ENCODE assay signal across 10 cellular contexts in the genomic region with DNA sequence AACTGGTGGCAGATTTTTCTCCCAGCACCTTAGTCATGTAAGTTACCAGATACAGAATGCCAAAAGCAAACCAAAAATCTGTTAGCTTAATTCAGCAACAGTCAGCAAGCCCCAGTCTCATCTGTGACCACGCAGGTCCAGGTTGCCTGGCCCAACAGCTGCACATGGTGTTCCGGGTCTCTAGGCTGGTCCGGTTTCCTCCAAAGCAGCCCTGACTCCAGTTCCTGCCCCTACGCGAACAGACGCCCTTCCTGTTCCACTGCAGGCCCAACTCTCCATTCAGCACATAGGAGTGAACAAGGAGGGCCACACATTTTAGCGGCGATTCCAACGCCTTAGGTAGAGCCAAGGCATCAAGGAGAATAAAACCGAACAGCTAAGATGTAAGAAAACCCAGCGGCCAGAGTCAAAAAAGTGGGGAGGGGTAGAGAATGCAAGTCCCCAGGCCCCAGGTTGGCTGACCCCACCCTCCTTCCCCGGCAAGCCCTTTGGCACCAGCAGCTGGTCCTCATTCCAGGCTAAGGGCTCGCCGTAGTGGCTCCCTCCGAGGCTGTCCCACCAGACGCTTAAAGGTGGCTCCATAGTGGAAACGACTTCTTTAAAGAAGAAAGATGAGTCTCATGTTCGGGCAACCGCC. TPM values are rescaled to one million over a fixed set of nuclear protein-coding genes. Genes with fewer than 3 reads are reported as not detected.
DNase-seq lines count a peak whose midpoint lies in the region; ATAC-seq, FAIRE-seq and TF ChIP-seq lines count a peak whose summit lies in the region.
"Had no signal": no experiment of that assay in that cellular context is flagged by ENCODE, and none has a peak within 500 bp of the region (broad histone marks: within the 10 kb centered on the region; RNA-seq: fewer than 3 reads in every experiment).

No MANE protein-coding gene starts in this region.

- no peaks in the 10 kb centered on the region for H3K27me3 Mint-ChIP-seq in activated CD8-positive, alpha-beta T cell treated with anti-CD3 and anti-CD28 coated beads for 36 hours
- no peaks in the 10 kb centered on the region for H3K27me3 Mint-ChIP-seq in stimulated activated naive CD8-positive, alpha-beta T cell treated with anti-CD3 and anti-CD28 coated beads, Interleukin-15, amount 100 ng/mL, for 72 hours

- intact Hi-C loops in activated CD8-positive, alpha-beta T cell treated with anti-CD3 and anti-CD28 coated beads for 36 hours (cut with micrococcal nuclease) = no loop called here

- H3K36me3 ChIP-seq in iPS-18a (ENCODE audit: control insufficient read depth, low read depth, low read length) = peaks cover 3% of the 10 kb centered on the region

- H3K27me3 ChIP-seq in iPS-18a (ENCODE audit: control insufficient read depth, insufficient read depth, low read length) = peaks cover 11% of the 10 kb centered on the region

- H3K4me1 ChIP-seq in iPS-18a (ENCODE audit: control insufficient read depth, low read depth, low read length) = peaks cover 11% of the 10 kb centered on the region

- POLR2A ChIA-PET in activated CD8-positive, alpha-beta T cell treated with anti-CD3 and anti-CD28 coated beads for 36 hours (lab: Charles Lee) = interaction anchor here (0.6 kb wide), 1 partner anchor 407 kb away, joined by 3 read pairs; no protein-coding TSS in a partner anchor

- no peak for ATAC-seq in activated CD8-positive, alpha-beta T cell treated with anti-CD3 and anti-CD28 coated beads for 36 hours
- ATAC-seq in stimulated activated naive CD8-positive, alpha-beta T cell treated with anti-CD3 and anti-CD28 coated beads, Interleukin-15, amount 100 ng/mL, for 72 hours = no peak
- no peak for ATAC-seq in HG02610 (IDR thresholded peaks at IDR 0.05; ENCODE audit: unreplicated experiment)

- TF ChIP-seq POLR2A in GM12892 (IDR thresholded peaks at IDR 0.05; ENCODE audit: low read depth, low read length) = no peak; the same call in 1 of the 2 replicates

- DNase-seq in NCI-H82 (lab: John Stamatoyannopoulos, UW) (peak; percentile 53), NCI-H82 treated with DMSO at 0.1 percent for 48 hours (lab: John Stamatoyannopoulos, UW; ENCODE audit: unreplicated experiment) (no peak), GM12892 (ENCODE audit: insufficient read length) (no peak), ureter (ENCODE audit: low spot score) (no peak)
- DNase-seq in activated CD8-positive, alpha-beta T cell treated with anti-CD3 and anti-CD28 coated beads for 36 hours = no peak
- DNase-seq in stimulated activated naive CD8-positive, alpha-beta T cell treated with anti-CD3 and anti-CD28 coated beads, Interleukin-15, amount 100 ng/mL, for 72 hours = no peak
- DNase-seq: KG1 had no signal

- no peaks in the 10 kb centered on the region for H3K9me3 Mint-ChIP-seq in activated CD8-positive, alpha-beta T cell treated with anti-CD3 and anti-CD28 coated beads for 36 hours
- H3K9me3 Mint-ChIP-seq in stimulated activated naive CD8-positive, alpha-beta T cell treated with anti-CD3 and anti-CD28 coated beads, Interleukin-15, amount 100 ng/mL, for 72 hours = no peaks in the 10 kb centered on the region

- peak overlapping the region; percentile 77 for H3K4me3 ChIP-seq in iPS-18a (ENCODE audit: low read length)

- peak overlapping the region; percentile 78 for H3K4me3 Mint-ChIP-seq in activated CD8-positive, alpha-beta T cell treated with anti-CD3 and anti-CD28 coated beads for 36 hours
- peak overlapping the region; percentile 87 to 95 for H3K4me3 Mint-ChIP-seq in stimulated activated naive CD8-positive, alpha-beta T cell treated with anti-CD3 and anti-CD28 coated beads, Interleukin-15, amount 100 ng/mL, for 72 hours

- H3K27ac Mint-ChIP-seq in activated CD8-positive, alpha-beta T cell treated with anti-CD3 and anti-CD28 coated beads for 36 hours = no peak overlapping the region
- no peak overlapping the region for H3K27ac Mint-ChIP-seq in stimulated activated naive CD8-positive, alpha-beta T cell treated with anti-CD3 and anti-CD28 coated beads, Interleukin-15, amount 100 ng/mL, for 72 hours

- FAIRE-seq in GM12892 (lab: Jason Lieb, UNC) = no peak
- FAIRE-seq: A204.1 had no signal

- CTCF ChIA-PET in activated CD8-positive, alpha-beta T cell treated with anti-CD3 and anti-CD28 coated beads for 36 hours (lab: Charles Lee) = interaction anchor here (1.2 to 1.5 kb wide), 2 partner anchors 104 to 129 kb away, joined by 3 to 5 read pairs; no protein-coding TSS in a partner anchor

- no peak overlapping the region for H3K27ac ChIP-seq in iPS-18a (ENCODE audit: low read length)

- H3K9me3 ChIP-seq in iPS-18a (ENCODE audit: control insufficient read depth, low read depth, low read length) = no peaks in the 10 kb centered on the region

- no peak for TF ChIP-seq CTCF in activated CD8-positive, alpha-beta T cell treated with anti-CD3 and anti-CD28 coated beads for 36 hours (IDR thresholded peaks at IDR 0.05)

- peaks cover 17% of the 10 kb centered on the region for H3K4me1 Mint-ChIP-seq in activated CD8-positive, alpha-beta T cell treated with anti-CD3 and anti-CD28 coated beads for 36 hours (ENCODE audit: low read depth)
- peaks cover 40% of the 10 kb centered on the region for H3K4me1 Mint-ChIP-seq in stimulated activated naive CD8-positive, alpha-beta T cell treated with anti-CD3 and anti-CD28 coated beads, Interleukin-15, amount 100 ng/mL, for 72 hours

- H3K36me3 Mint-ChIP-seq in activated CD8-positive, alpha-beta T cell treated with anti-CD3 and anti-CD28 coated beads for 36 hours (ENCODE audit: low read depth) = peaks cover 4% of the 10 kb centered on the region

- H3K9ac ChIP-seq in iPS-18a (ENCODE audit: low read length) = peak overlapping the region; percentile 62

RNA-seq across cellular contexts. Expression of a gene that starts 1.5 kb away (rescaled TPM):
- 100 to 1,000 TPM; 103 to 104 TPM for total RNA-seq in activated CD8-positive, alpha-beta T cell treated with anti-CD3 and anti-CD28 coated beads for 36 hours
- 83.1 TPM for polyA plus RNA-seq in GM12892 (2012; ENCODE audit: missing spikeins)
- 166 TPM for total RNA-seq in ureter

RNA-seq across cellular contexts. Expression of a gene that starts 51.6 kb away (rescaled TPM):
- under 1 TPM; 0.16 to 0.22 TPM for total RNA-seq in activated CD8-positive, alpha-beta T cell treated with anti-CD3 and anti-CD28 coated beads for 36 hours
- 0.08 TPM for polyA plus RNA-seq in GM12892 (2012; ENCODE audit: missing spikeins)
- 16.0 TPM for total RNA-seq in ureter

Comparison
In these comparisons a context has a peak if more than half of its experiments do, and no peak if none do; other contexts are left out.
1. RNA of a gene that starts 51.6 kb away (total RNA-seq): 16.0 TPM in ureter (single experiment); 0.16 to 0.22 TPM in activated CD8-positive, alpha-beta T cell treated with anti-CD3 and anti-CD28 coated beads for 36 hours; every median in the first group is over 10 times any median in the second.